18 cellular contexts compared by ENCODE assay signal in the genomic region with DNA sequence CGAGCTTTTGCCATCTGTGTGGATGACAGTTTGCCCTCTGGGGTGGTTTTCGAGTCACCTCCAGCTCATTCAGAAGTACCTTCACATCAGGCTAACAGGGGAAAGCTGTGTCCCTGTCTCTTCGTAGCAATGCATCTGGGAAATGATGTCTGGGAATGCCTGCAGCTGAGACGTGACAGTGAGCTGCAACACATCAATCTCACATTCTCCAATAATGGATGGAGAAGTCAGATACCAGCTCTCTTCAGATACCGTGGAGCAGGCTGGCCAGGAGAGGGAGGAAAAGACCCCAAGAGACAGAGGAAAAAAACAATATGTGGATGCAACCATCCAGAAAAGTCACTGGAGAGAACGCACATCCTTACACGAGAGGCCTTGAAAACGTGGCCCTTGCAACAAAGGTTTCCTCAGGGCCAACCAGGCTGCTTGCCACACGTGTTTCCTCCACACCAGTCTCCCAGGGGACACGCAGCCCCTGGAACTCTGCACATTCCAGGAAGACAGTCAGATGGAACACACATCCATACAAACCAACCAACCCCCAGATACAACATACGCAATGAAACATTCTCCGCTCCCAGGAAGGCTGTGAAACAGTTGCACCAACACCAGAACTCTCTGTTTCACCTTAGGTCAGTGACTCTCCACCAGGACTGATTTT.
"Had no signal": no experiment of that assay in that cellular context is flagged by ENCODE, and none has a peak within 500 bp of the region (broad histone marks: within the 10 kb centered on the region; RNA-seq: fewer than 3 reads in every experiment).

No MANE protein-coding gene starts in this region.

- H3K9ac ChIP-seq: parathyroid adenoma had no signal

- H3K79me2 ChIP-seq: parathyroid adenoma had no signal

- H3K9me3 ChIP-seq: ascending aorta, esophagus squamous epithelium, neutrophil, upper lobe of left lung had no signal

- H2AFZ ChIP-seq: parathyroid adenoma had no signal

- H3K4me3 ChIP-seq: ascending aorta, esophagus squamous epithelium, lung, upper lobe of left lung had no signal

- DNase-seq: activated CD4-positive, alpha-beta T cell treated with anti-CD3 and anti-CD28 coated beads, Interleukin-2, amount 10 ng/mL, durations not matched to agents 7 days and 5 days; activated CD8-positive, alpha-beta T cell treated with anti-CD3 and anti-CD28 coated beads, Interleukin-2, amount 10 ng/mL, durations not matched to agents 7 days and 5 days; activated naive CD4-positive, alpha-beta T cell treated with Interleukin-2 at 50 U/mL for 16 hours; activated T-cell treated with anti-CD3 and anti-CD28 coated beads, Interleukin-2, amount 50 U/mL, for 24 hours; dermis blood vessel endothelial cell; effector memory CD8-positive, alpha-beta T cell; esophagus squamous epithelium; immature natural killer cell; left cardiac atrium; SHP77; stimulated activated CD4-positive, alpha-beta T cell treated with anti-CD3 and anti-CD28 coated beads, Interleukin-2, amount 100 ng/mL, for 24 hours; stimulated activated naive CD8-positive, alpha-beta T cell treated with anti-CD3 and anti-CD28 coated beads, Interleukin-15, Interleukin-2, amounts not matched to agents 100 U/mL and 50 U/mL, for 24 hours; T1000; upper lobe of left lung had no signal

- H3K27me3 ChIP-seq: ascending aorta, esophagus squamous epithelium, neutrophil, upper lobe of left lung had no signal

- H3K36me3 ChIP-seq: ascending aorta, esophagus squamous epithelium, neutrophil, upper lobe of left lung had no signal

- ATAC-seq: activated CD8-positive, alpha-beta T cell treated with anti-CD3 and anti-CD28 coated beads, Interleukin-2, amount 10 ng/mL, durations not matched to agents 7 days and 5 days; effector memory CD8-positive, alpha-beta T cell; left cardiac atrium; stimulated activated naive CD8-positive, alpha-beta T cell treated with anti-CD3 and anti-CD28 coated beads, Interleukin-15, Interleukin-2, amounts not matched to agents 100 U/mL and 50 U/mL, for 24 hours had no signal

- H3K4me1 ChIP-seq: ascending aorta, parathyroid adenoma had no signal

- H3K27ac ChIP-seq: ascending aorta, esophagus squamous epithelium, neutrophil, parathyroid adenoma, upper lobe of left lung had no signal
